Comparison of ENCODE assay signal across 13 cellular contexts in the genomic region with DNA sequence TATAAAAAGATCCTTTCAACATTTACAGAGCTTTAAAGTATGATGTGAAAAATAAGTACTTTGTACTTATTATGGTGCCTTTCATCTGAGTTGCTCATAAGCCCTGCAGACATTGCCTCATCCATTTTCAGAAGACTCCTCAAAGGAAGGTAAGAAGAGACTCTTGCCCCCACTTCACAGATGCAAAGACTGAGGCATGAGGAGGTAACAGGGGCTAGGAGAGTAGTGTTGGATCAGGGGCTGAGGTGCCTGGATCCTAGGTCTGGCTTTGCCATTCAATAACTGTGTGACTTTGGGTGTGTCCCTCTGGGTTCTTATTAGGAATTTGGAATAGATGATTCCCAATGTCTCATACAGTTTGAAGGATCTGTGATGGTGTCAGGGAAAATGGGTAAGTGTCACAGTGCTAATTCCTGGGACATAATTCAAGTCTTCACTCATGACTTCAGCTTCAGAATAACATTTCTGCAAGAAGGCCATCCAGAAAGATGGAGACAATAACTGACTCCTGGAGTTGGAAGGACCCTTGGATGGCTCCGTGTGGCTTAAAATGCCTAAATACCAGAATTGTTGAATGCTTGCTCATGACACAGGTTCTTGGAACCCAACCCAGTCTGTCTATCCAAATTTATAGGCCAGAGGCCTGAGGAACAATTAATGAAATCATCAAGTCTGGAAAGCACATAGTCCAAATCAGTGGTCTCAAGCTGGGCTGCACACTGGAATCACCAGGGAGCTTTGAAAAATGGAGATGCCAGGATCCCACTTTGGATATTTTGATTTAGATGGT.
A peak's percentile ranks its signal among the peaks of the same experiment; 100 is the strongest.
DNase-seq lines count a peak whose midpoint lies in the region; ATAC-seq and TF ChIP-seq lines count a peak whose summit lies in the region.
"Had no signal": no experiment of that assay in that cellular context is flagged by ENCODE, and none has a peak within 500 bp of the region (broad histone marks: within the 10 kb centered on the region; RNA-seq: fewer than 3 reads in every experiment).

No MANE protein-coding gene starts in this region.

- H2BK120ac ChIP-seq in mesendoderm (ENCODE audit: low read depth, low read length), result no peak overlapping the region

- TF ChIP-seq CTCF in astrocyte of the spinal cord (IDR thresholded peaks at IDR 0.05; ENCODE audit: low read depth, low read length) (no peak), CD14-positive monocyte (IDR thresholded peaks at IDR 0.05) (no peak)

- no peak overlapping the region for H4K5ac ChIP-seq in mesendoderm (ENCODE audit: low read length)

- no peak overlapping the region for H3K56ac ChIP-seq in mesendoderm (ENCODE audit: low read length)

- H2BK15ac ChIP-seq in mesendoderm (replicated peaks; ENCODE audit: low read depth), result no peak overlapping the region

- no peak overlapping the region for H2BK5ac ChIP-seq in mesendoderm (ENCODE audit: low read length)

- no peak overlapping the region for H2AK5ac ChIP-seq in mesendoderm (ENCODE audit: low read length)

- H3K9me3 Mint-ChIP-seq in CD14-positive monocyte, result peaks cover 0 to 4% (median 0%) of the 10 kb centered on the region in 7 donors
- H3K9me3 Mint-ChIP-seq: HFFc6 had no signal

- H3K36me3 ChIP-seq in mesendoderm (ENCODE audit: control insufficient read depth, insufficient read depth, low read length), result no peaks in the 10 kb centered on the region
- H3K36me3 ChIP-seq: BLaER1 had no signal

- WGBS in mesendoderm (ENCODE audit: extremely low coverage, insufficient coverage, low lambda C conversion rate), result no CpG with 5 or more reads among the region's 1 CpG

- H3K27ac Mint-ChIP-seq in CD14-positive monocyte, result no peak overlapping the region
- H3K27ac Mint-ChIP-seq: CD4-positive, CD25-positive, alpha-beta regulatory T cell; HFFc6 had no signal

- no peak overlapping the region for H3K4me2 ChIP-seq in mesendoderm (ENCODE audit: low read length)
- H3K4me2 ChIP-seq: BLaER1 had no signal

- no peak overlapping the region for H3K9ac ChIP-seq in mesendoderm (ENCODE audit: low read length)
- H3K9ac ChIP-seq: BLaER1 had no signal

- no peak overlapping the region for H3K4me3 Mint-ChIP-seq in CD14-positive monocyte
- H3K4me3 Mint-ChIP-seq: CD4-positive, CD25-positive, alpha-beta regulatory T cell; HFFc6 had no signal

- H3K27me3 Mint-ChIP-seq in CD14-positive monocyte (ENCODE audit: low read depth in 3 of 3), result peaks cover 5 to 6% (median 6%) of the 10 kb centered on the region in 3 donors

- no peak overlapping the region for H3K27ac ChIP-seq in mesendoderm (ENCODE audit: low read depth, low read length)
- H3K27ac ChIP-seq: BLaER1 had no signal

- peak overlapping the region; percentile 13 for H4K8ac ChIP-seq in mesendoderm (ENCODE audit: low read depth, low read length)

- H3K4me1 ChIP-seq in mesendoderm (ENCODE audit: control insufficient read depth, low read depth, low read length), result no peaks in the 10 kb centered on the region

- peak; percentile 51 for DNase-seq in EH (ENCODE audit: low read depth)
- peak; percentile 84 for DNase-seq in M059J (ENCODE audit: low read depth)
- peak; percentile 38 for DNase-seq in astrocyte of the spinal cord (ENCODE audit: low read depth, low spot score)
- DNase-seq in mesendoderm, result no peak
- DNase-seq in foreskin melanocyte, result no peak
- no peak for DNase-seq in CD14-positive monocyte (ENCODE audit: low spot score)
- DNase-seq: AML-193; CD4-positive, CD25-positive, alpha-beta regulatory T cell; DMS53; HCEC 1CT; HFFc6 had no signal

- no peak overlapping the region for H3K23ac ChIP-seq in mesendoderm (ENCODE audit: low read length)

- no peaks in the 10 kb centered on the region for H3K36me3 Mint-ChIP-seq in CD14-positive monocyte
- H3K36me3 Mint-ChIP-seq: CD4-positive, CD25-positive, alpha-beta regulatory T cell had no signal

- H3K27me3 ChIP-seq in mesendoderm (ENCODE audit: insufficient read depth, low read length, poor library complexity), result no peaks in the 10 kb centered on the region
- H3K27me3 ChIP-seq: BLaER1 had no signal

- H3K4me3 ChIP-seq in astrocyte of the spinal cord (ENCODE audit: low read depth, low read length) (no peak overlapping the region), mesendoderm (ENCODE audit: low read length) (no peak overlapping the region)
- H3K4me3 ChIP-seq: BLaER1 had no signal

- H3K4me1 Mint-ChIP-seq in CD14-positive monocyte, result peaks cover 3% of the 10 kb centered on the region

- ATAC-seq in GM19023 (IDR thresholded peaks at IDR 0.05; ENCODE audit: unreplicated experiment), result no peak

- no peak overlapping the region for H3K4ac ChIP-seq in mesendoderm (ENCODE audit: low read depth, low read length)

- no peak overlapping the region for H3K18ac ChIP-seq in mesendoderm (ENCODE audit: low read length)

- in situ Hi-C loops in astrocyte of the spinal cord (cut with HindIII; ENCODE audit: low sequenced_read_pairs), result no loop called here

- H3K79me1 ChIP-seq in mesendoderm (ENCODE audit: low read length), result no peaks in the 10 kb centered on the region

- H3K79me2 ChIP-seq in mesendoderm (ENCODE audit: control insufficient read depth, insufficient read depth, low read length), result no peaks in the 10 kb centered on the region

- intact Hi-C loops in CD14-positive monocyte (cut with micrococcal nuclease), result no loop called here

Comparison
In these comparisons a context has a peak if more than half of its experiments do, and no peak if none do; other contexts are left out.
1. DNase-seq: peak in EH (single experiment), M059J (single experiment) and astrocyte of the spinal cord (single experiment); none in mesendoderm (single experiment), foreskin melanocyte (single experiment) and CD14-positive monocyte (single experiment).